In the genomic region with DNA sequence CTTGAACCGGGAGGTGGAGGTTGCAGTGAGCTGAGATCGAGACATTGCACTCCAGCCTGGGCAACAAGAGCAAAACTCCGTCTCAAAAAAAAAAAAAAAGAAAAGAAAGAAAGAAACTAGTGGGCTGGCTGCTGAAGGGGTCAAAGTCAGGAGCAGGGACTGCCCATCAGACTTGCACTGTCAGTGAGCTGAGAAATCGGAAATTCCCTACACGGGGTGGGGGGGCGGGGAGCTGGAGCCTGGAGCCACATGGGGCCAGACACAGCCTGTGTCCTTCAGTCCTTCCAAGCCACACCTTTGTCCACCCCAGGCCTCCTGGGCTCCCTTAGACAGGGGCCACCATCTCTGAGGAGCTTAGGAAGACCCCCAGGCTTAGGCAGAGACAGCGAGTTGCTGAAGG, we compare ENCODE assay signal across 27 cellular contexts. TPM values are rescaled to one million over a fixed set of nuclear protein-coding genes. Genes with fewer than 3 reads are reported as not detected.
"Had no signal": no experiment of that assay in that cellular context is flagged by ENCODE, and none has a peak within 500 bp of the region (broad histone marks: within the 10 kb centered on the region; RNA-seq: fewer than 3 reads in every experiment).

No MANE protein-coding gene starts in this region.

- H3K9me3 ChIP-seq: esophagus squamous epithelium, heart right ventricle, left lung, prostate gland, right atrium auricular region, sigmoid colon, stomach, thyroid gland, vagina had no signal

- ATAC-seq: effector memory CD8-positive, alpha-beta T cell; heart right ventricle; left cardiac atrium; left lung; naive thymus-derived CD4-positive, alpha-beta T cell; stimulated activated effector memory CD8-positive, alpha-beta T cell treated with anti-CD3 and anti-CD28 coated beads, Interleukin-12 subunit alpha, Interleukin-12 subunit beta, amount 100 ng/mL, for 72 hours had no signal

- H3K4me2 ChIP-seq: neural progenitor cell had no signal

- H3K4me3 ChIP-seq: esophagus squamous epithelium, heart right ventricle, left lung, prostate gland, right atrium auricular region, sigmoid colon, stomach, thyroid gland, vagina had no signal

- H2AFZ ChIP-seq: neural progenitor cell had no signal

- H3K27me3 ChIP-seq: thyroid gland, vagina had no signal

- H3K9ac ChIP-seq: neural progenitor cell had no signal

- H3K4me3 Mint-ChIP-seq: mesothelial cell of epicardium; nephron; neural progenitor cell; stimulated activated effector memory CD8-positive, alpha-beta T cell treated with anti-CD3 and anti-CD28 coated beads, Interleukin-12 subunit alpha, Interleukin-12 subunit beta, amount 100 ng/mL, for 72 hours had no signal

- H3K36me3 Mint-ChIP-seq: mesothelial cell of epicardium; neural progenitor cell; stimulated activated effector memory CD8-positive, alpha-beta T cell treated with anti-CD3 and anti-CD28 coated beads, Interleukin-12 subunit alpha, Interleukin-12 subunit beta, amount 100 ng/mL, for 72 hours had no signal

- H3K27ac Mint-ChIP-seq: effector memory CD8-positive, alpha-beta T cell; mesothelial cell of epicardium; naive thymus-derived CD4-positive, alpha-beta T cell; nephron; stimulated activated effector memory CD8-positive, alpha-beta T cell treated with anti-CD3 and anti-CD28 coated beads, Interleukin-12 subunit alpha, Interleukin-12 subunit beta, amount 100 ng/mL, for 72 hours had no signal

- H3K4me1 ChIP-seq: prostate gland had no signal

- H3K27ac ChIP-seq: esophagus squamous epithelium, heart right ventricle, left lung, neural progenitor cell, prostate gland, right atrium auricular region, sigmoid colon, stomach, thyroid gland, vagina had no signal

- H3K36me3 ChIP-seq: esophagus squamous epithelium, heart right ventricle, left lung, neural progenitor cell, prostate gland, right atrium auricular region, sigmoid colon, stomach, thyroid gland, vagina had no signal

- H3K9me3 Mint-ChIP-seq: effector memory CD8-positive, alpha-beta T cell; mesothelial cell of epicardium; nephron; neural progenitor cell; stimulated activated effector memory CD8-positive, alpha-beta T cell treated with anti-CD3 and anti-CD28 coated beads, Interleukin-12 subunit alpha, Interleukin-12 subunit beta, amount 100 ng/mL, for 72 hours had no signal

- DNase-seq: effector memory CD8-positive, alpha-beta T cell; erythroblast; esophagus squamous epithelium; foreskin melanocyte; glutamatergic neuron; heart right ventricle; hippocampal formation; left cardiac atrium; left lung; mesenchymal stem cell; naive thymus-derived CD4-positive, alpha-beta T cell; nucleus accumbens; sigmoid colon; stimulated activated CD4-positive, alpha-beta T cell treated with anti-CD3 and anti-CD28 coated beads, Interleukin-2, amount 100 ng/mL, for 24 hours; stimulated activated CD4-positive, alpha-beta T cell treated with anti-CD3 and anti-CD28 coated beads, Interleukin-4, amount 100 ng/mL, for 24 hours; stimulated activated naive CD4-positive, alpha-beta T cell treated with Interleukin-2 at 50 U/mL for 16 hours; stomach; thyroid gland; trophoblast cell had no signal

RNA-seq across cellular contexts. Expression of a gene that starts 34.5 kb away (rescaled TPM):
- total RNA-seq: naive thymus-derived CD4-positive, alpha-beta T cell; skeletal muscle tissue had no signal
- polyA plus RNA-seq: naive thymus-derived CD4-positive, alpha-beta T cell had no signal
